In genomic region chr4:53734182-53734581, GRCh38 we compare ENCODE assay signal across 15 cellular contexts.
"Had no signal": no experiment of that assay in that cellular context is flagged by ENCODE, and none has a peak within 500 bp of the region (broad histone marks: within the 10 kb centered on the region; RNA-seq: fewer than 3 reads in every experiment).

No MANE protein-coding gene starts in this region.

- H3K4me1 ChIP-seq: colonic mucosa had no signal

- H3K27ac ChIP-seq: colonic mucosa, VCaP had no signal

- H3K4me3 ChIP-seq: colonic mucosa, sigmoid colon, tibial artery had no signal

- FAIRE-seq: urothelium cell line had no signal

- H3K27me3 ChIP-seq: colonic mucosa, sigmoid colon, tibial artery had no signal

- H3K36me3 ChIP-seq: colonic mucosa, sigmoid colon, tibial artery had no signal

- ATAC-seq: left ventricle myocardium superior; naive thymus-derived CD8-positive, alpha-beta T cell; T-helper 17 cell had no signal

- DNase-seq: activated CD4-positive, alpha-beta T cell treated with anti-CD3 and anti-CD28 coated beads, Interleukin-2, amount 50 U/mL, for 48 hours; central memory CD4-positive, alpha-beta T cell; colonic mucosa; immature natural killer cell; left ventricle myocardium superior; naive thymus-derived CD8-positive, alpha-beta T cell; sigmoid colon; stimulated activated CD4-positive, alpha-beta T cell treated with anti-CD3 and anti-CD28 coated beads, Interleukin-12 subunit alpha, Interleukin-12 subunit beta, amount 100 ng/mL, for 4 hours; stimulated activated CD4-positive, alpha-beta T cell treated with anti-CD3 and anti-CD28 coated beads, Interleukin-1b, Interleukin-23, amount 100 ng/mL, for 48 hours; stimulated activated CD8-positive, alpha-beta memory T cell treated with anti-CD3 and anti-CD28 coated beads, Interleukin-4, amount 100 ng/mL, for 48 hours; stimulated activated naive CD4-positive, alpha-beta T cell; T-helper 17 cell; tibial artery had no signal

- H3K9me3 ChIP-seq: colonic mucosa, sigmoid colon, tibial artery had no signal
